ENCODE assay signal across 28 cellular contexts in the genomic region with DNA sequence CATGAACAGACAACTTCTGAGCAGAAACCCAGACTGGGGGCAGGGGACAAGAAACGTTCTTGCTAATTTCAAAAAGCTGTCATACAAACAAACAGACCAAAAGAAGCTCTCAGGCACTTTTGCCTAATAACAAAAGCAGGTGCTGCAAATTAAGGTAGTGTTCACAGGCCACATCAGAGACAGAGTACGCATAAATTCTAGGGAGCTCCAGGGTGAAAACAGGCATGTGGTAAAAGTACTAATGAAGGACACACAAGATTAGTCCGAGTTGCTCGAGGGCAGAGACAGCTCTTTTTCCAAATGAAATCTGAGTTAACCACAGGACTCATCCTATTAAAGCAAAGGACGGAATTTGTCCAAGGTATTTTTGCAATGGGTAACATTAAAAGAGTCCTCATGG.
DNase-seq lines count a peak whose midpoint lies in the region; ATAC-seq and TF ChIP-seq lines count a peak whose summit lies in the region.
"Had no signal": no experiment of that assay in that cellular context is flagged by ENCODE, and none has a peak within 500 bp of the region (broad histone marks: within the 10 kb centered on the region; RNA-seq: fewer than 3 reads in every experiment).

No MANE protein-coding gene starts in this region.

- no peaks in the 10 kb centered on the region for H3K36me3 Mint-ChIP-seq in mesothelial cell of epicardium
- H3K36me3 Mint-ChIP-seq: activated naive CD4-positive, alpha-beta T cell treated with anti-CD3 and anti-CD28 coated beads, Interleukin-2, amount 50 U/mL, for 72 hours; CD8-positive, alpha-beta T cell; immature natural killer cell had no signal

- ATAC-seq in HG03139 (IDR thresholded peaks at IDR 0.05; ENCODE audit: unreplicated experiment), result no peak
- ATAC-seq: activated naive CD4-positive, alpha-beta T cell treated with anti-CD3 and anti-CD28 coated beads, Interleukin-2, amount 50 U/mL, for 72 hours; CD8-positive, alpha-beta T cell; left colon had no signal

- peak; percentile 58 for DNase-seq in ELF-1 (ENCODE audit: low read depth, low spot score)
- DNase-seq in NCI-H1417 treated with DMSO at 0.1 percent for 48 hours (lab: John Stamatoyannopoulos, UW), result peak; percentile 5
- peak; percentile 50 for DNase-seq in SW480 (ENCODE audit: low spot score)
- no peak for DNase-seq in mesothelial cell of epicardium (ENCODE audit: low spot score in 2 of 2, unreplicated experiment in 2 of 2)
- DNase-seq in GM03348 (ENCODE audit: low spot score), result no peak
- DNase-seq in hepatic stellate cell (ENCODE audit: low spot score), result no peak
- no peak for DNase-seq in stimulated activated CD4-positive, alpha-beta T cell treated with anti-CD3 and anti-CD28 coated beads, Interleukin-4, amount 100 ng/mL, for 1 hour
- DNase-seq: ACHN; activated CD4-positive, alpha-beta T cell treated with anti-CD3 and anti-CD28 coated beads for 48 hours; activated CD8-positive, alpha-beta memory T cell treated with anti-CD3 and anti-CD28 coated beads for 24 hours; activated effector memory CD4-positive, alpha-beta T cell treated with Interleukin-2 at 50 U/mL for 16 hours; activated T-cell treated with anti-CD3 and anti-CD28 coated beads, Interleukin-2, amount 50 U/mL, for 1 hour; amygdala; BE2C; CD8-positive, alpha-beta T cell; dorsolateral prefrontal cortex; immature natural killer cell; left colon; NCI-H1436; NCI-H2171 treated with DMSO at 0.1 percent for 48 hours; NCI-H524; sigmoid colon; stimulated activated CD4-positive, alpha-beta T cell treated with anti-CD3 and anti-CD28 coated beads, Interleukin-4, amount 100 ng/mL, for 24 hours; SW 1271; T-helper 9 cell; tibial artery had no signal

- no peak overlapping the region for H3K4me3 Mint-ChIP-seq in mesothelial cell of epicardium
- H3K4me3 Mint-ChIP-seq: CD8-positive, alpha-beta T cell; immature natural killer cell had no signal

- H3K27me3 Mint-ChIP-seq in mesothelial cell of epicardium (ENCODE audit: low read depth), result no peaks in the 10 kb centered on the region

- H3K27ac Mint-ChIP-seq in mesothelial cell of epicardium, result peak overlapping the region; percentile 62
- H3K27ac Mint-ChIP-seq: activated naive CD4-positive, alpha-beta T cell treated with anti-CD3 and anti-CD28 coated beads, Interleukin-2, amount 50 U/mL, for 72 hours; CD8-positive, alpha-beta T cell; immature natural killer cell had no signal

- no peak for TF ChIP-seq CTCF in mesothelial cell of epicardium (IDR thresholded peaks at IDR 0.05; ENCODE audit: unreplicated experiment)

- no peaks in the 10 kb centered on the region for H3K9me3 Mint-ChIP-seq in mesothelial cell of epicardium
- H3K9me3 Mint-ChIP-seq: CD8-positive, alpha-beta T cell had no signal

- H3K4me1 Mint-ChIP-seq in mesothelial cell of epicardium, result peaks cover 56% of the 10 kb centered on the region
- H3K4me1 Mint-ChIP-seq: immature natural killer cell had no signal

Comparison
In these comparisons a context has a peak if more than half of its experiments do, and no peak if none do; other contexts are left out.
1. DNase-seq: peak in ELF-1 (single experiment), NCI-H1417 treated with DMSO at 0.1 percent for 48 hours (single experiment) and SW480 (single experiment); none in mesothelial cell of epicardium (0 of 2), GM03348 (single experiment), hepatic stellate cell (single experiment) and stimulated activated CD4-positive, alpha-beta T cell treated with anti-CD3 and anti-CD28 coated beads, Interleukin-4, amount 100 ng/mL, for 1 hour (single experiment).